In genomic region chr17:74212913-74213791, GRCh38 we compare ENCODE assay signal across 8 cellular contexts. TPM values are rescaled to one million over a fixed set of nuclear protein-coding genes. Genes with fewer than 3 reads are reported as not detected.
DNase-seq lines count a peak whose midpoint lies in the region; ATAC-seq and TF ChIP-seq lines count a peak whose summit lies in the region.

Gene TTYH2, plus strand, starts transcription at chr17:74213571. Its CDS starts 17 bp downstream, at chr17:74213588.

- H3K27me3 Mint-ChIP-seq in CD8-positive, alpha-beta memory T cell, result peaks cover 0 to 3% of the 10 kb centered on the region in 2 donors

- peak; percentile 9 for TF ChIP-seq CTCF in HL-60 (IDR thresholded peaks at IDR 0.05; ENCODE audit: insufficient read depth, low read length)

- peak; percentile 64 for ATAC-seq in GM19455 (IDR thresholded peaks at IDR 0.05; ENCODE audit: unreplicated experiment)

- H3K4me3 ChIP-seq in CD8-positive, alpha-beta memory T cell (ENCODE audit: low read length), result peak within 1 kb of the TSS; percentile 68
- H3K4me3 ChIP-seq in HL-60 (replicated peaks; ENCODE audit: insufficient read depth, low read length), result peak within 1 kb of the TSS; percentile 50
- peak within 1 kb of the TSS; percentile 29 for H3K4me3 ChIP-seq in endocrine pancreas (ENCODE audit: control insufficient read depth, insufficient read depth, low read length)
- peak within 1 kb of the TSS; percentile 37 for H3K4me3 ChIP-seq in mesodermal cell (ENCODE audit: extremely low read depth, insufficient read depth, low read length, poor library complexity, severe bottlenecking)

- H3K9ac ChIP-seq in endocrine pancreas (ENCODE audit: control insufficient read depth, insufficient read depth, low read length), result no peak within 1 kb of the TSS

- H3K4me3 Mint-ChIP-seq in CD8-positive, alpha-beta memory T cell, result peak within 1 kb of the TSS; percentile 87 to 95 (median 90)

- 2 to 5% methylated on average over 32 to 33 of the region's 62 CpGs for WGBS in mesodermal cell (ENCODE audit: insufficient coverage in 2 of 2), 2 experiments

- H3K27ac Mint-ChIP-seq in CD8-positive, alpha-beta memory T cell, result peak within 1 kb of the TSS; percentile 72 to 100 (median 86)

- no peaks in the 10 kb centered on the region for H3K9me3 Mint-ChIP-seq in CD8-positive, alpha-beta memory T cell

- peak; percentile 59 to 79 (median 72) for DNase-seq in CD8-positive, alpha-beta memory T cell
- DNase-seq in HL-60 (ENCODE audit: low read depth in 1 of 2, low spot score in 1 of 2), result peak; percentile 79 to 81
- peak; percentile 93 for DNase-seq in NOMO-1 treated with dmso at 0.1 percent for 144 hours (lab: John Stamatoyannopoulos, UW; ENCODE audit: unreplicated experiment)
- peak; percentile 40 to 56 (median 45) for DNase-seq in activated CD8-positive, alpha-beta memory T cell treated with anti-CD3 and anti-CD28 coated beads for 48 hours (ENCODE audit: low read depth in 2 of 3, low spot score in 2 of 3)
- DNase-seq in stimulated activated CD8-positive, alpha-beta memory T cell treated with anti-CD3 and anti-CD28 coated beads, Interleukin-15, amount 100 ng/mL, for 48 hours (ENCODE audit: low read depth in 2 of 2), result peak; percentile 67 to 71

- peak within 1 kb of the TSS; percentile 39 for H3K27ac ChIP-seq in CD8-positive, alpha-beta memory T cell (ENCODE audit: low read depth, low read length)
- H3K27ac ChIP-seq in HL-60 (replicated peaks) (no peak within 1 kb of the TSS), mesodermal cell (ENCODE audit: low read depth, low read length, severe bottlenecking) (no peak within 1 kb of the TSS)

- H3K9me3 ChIP-seq in CD8-positive, alpha-beta memory T cell (ENCODE audit: low read length), result no peaks in the 10 kb centered on the region
- H3K9me3 ChIP-seq in endocrine pancreas (ENCODE audit: control insufficient read depth, low read length), result no peaks in the 10 kb centered on the region
- H3K9me3 ChIP-seq in mesodermal cell (ENCODE audit: control insufficient read depth, low read length), result no peaks in the 10 kb centered on the region

- POLR2A ChIA-PET in CD8-positive, alpha-beta memory T cell (lab: Charles Lee), result interaction anchor here (0.5 to 3.0 kb wide), 6 partner anchors 9 to 169 kb away, joined by 3 to 9 read pairs (median 6); no protein-coding TSS in a partner anchor

- no peaks in the 10 kb centered on the region for H3K27me3 ChIP-seq in CD8-positive, alpha-beta memory T cell (ENCODE audit: insufficient read depth, low read length, poor library complexity, severe bottlenecking)
- H3K27me3 ChIP-seq in HL-60 (ENCODE audit: insufficient read depth, poor library complexity, severe bottlenecking), result no peaks in the 10 kb centered on the region
- no peaks in the 10 kb centered on the region for H3K27me3 ChIP-seq in endocrine pancreas (ENCODE audit: control insufficient read depth, insufficient read depth, low read length)

- peaks cover 18% of the 10 kb centered on the region for H3K36me3 ChIP-seq in CD8-positive, alpha-beta memory T cell (ENCODE audit: insufficient read depth, low read length)
- peaks cover 3% of the 10 kb centered on the region for H3K36me3 ChIP-seq in endocrine pancreas (ENCODE audit: control insufficient read depth, insufficient read depth, low read length)
- H3K36me3 ChIP-seq in mesodermal cell (ENCODE audit: control insufficient read depth, insufficient read depth, low read length), result peaks cover 27% of the 10 kb centered on the region

- H3K4me1 ChIP-seq in CD8-positive, alpha-beta memory T cell (ENCODE audit: insufficient read depth, low read length), result peaks cover 33% of the 10 kb centered on the region
- H3K4me1 ChIP-seq in endocrine pancreas (ENCODE audit: control insufficient read depth, insufficient read depth, low read length), result no peaks in the 10 kb centered on the region
- H3K4me1 ChIP-seq in mesodermal cell (ENCODE audit: control insufficient read depth, insufficient read depth, low read length, poor library complexity, severe bottlenecking), result peaks cover 25% of the 10 kb centered on the region

- peaks cover 48 to 78% (median 51%) of the 10 kb centered on the region in 3 donors for H3K4me1 Mint-ChIP-seq in CD8-positive, alpha-beta memory T cell

- CTCF ChIA-PET in CD8-positive, alpha-beta memory T cell (lab: Charles Lee), result interaction anchor here (0.7 to 3.3 kb wide), 13 partner anchors 9 to 148 kb away, joined by 3 to 16 read pairs (median 4); partner anchors contain the start of gene RPL38

- H3K36me3 Mint-ChIP-seq in CD8-positive, alpha-beta memory T cell, result peaks cover 0 to 40% (median 9%) of the 10 kb centered on the region in 3 donors

RNA-seq across cellular contexts. Expression of gene TTYH2, which starts in this region (rescaled TPM):
- total RNA-seq in CD8-positive, alpha-beta memory T cell, result 10 to 100 TPM; 17.1 to 17.4 TPM
- polyA plus RNA-seq in CD8-positive, alpha-beta memory T cell, result 6.0 TPM
- polyA plus RNA-seq in mesodermal cell (2013, experiment 1 of 2), result 5.3 TPM
- 4.7 TPM for polyA plus RNA-seq in mesodermal cell (2013, experiment 2 of 2)
